ENCODE assay signal across 18 cellular contexts in genomic region chr3:115022835-115023398, GRCh38.
A peak's percentile ranks its signal among the peaks of the same experiment; 100 is the strongest.
DNase-seq lines count a peak whose midpoint lies in the region; ATAC-seq and TF ChIP-seq lines count a peak whose summit lies in the region.
"Had no signal": no experiment of that assay in that cellular context is flagged by ENCODE, and none has a peak within 500 bp of the region (broad histone marks: within the 10 kb centered on the region; RNA-seq: fewer than 3 reads in every experiment).

No MANE protein-coding gene starts in this region.

- H3K27ac ChIP-seq in PC-3 (ENCODE audit: low read length) (no peak overlapping the region), coronary artery (no peak overlapping the region)
- H3K27ac ChIP-seq: cardiac muscle cell, gastrocnemius medialis, psoas muscle, RWPE1, skin epidermis, stomach had no signal

- H3K4me1 Mint-ChIP-seq in memory B cell: peaks cover 13% of the 10 kb centered on the region

- DNase-seq in PC-3: peak; percentile 29
- DNase-seq in memory B cell (ENCODE audit: low spot score in 2 of 2): no peak
- DNase-seq in coronary artery (ENCODE audit: low spot score): no peak
- DNase-seq: gastrocnemius medialis; NCI-H1417 treated with DMSO at 0.1 percent for 48 hours; psoas muscle; stimulated activated CD4-positive, alpha-beta T cell treated with anti-CD3 and anti-CD28 coated beads, Interleukin-2, amount 100 ng/mL, for 48 hours; stomach had no signal

- H3K27me3 Mint-ChIP-seq in memory B cell: no peaks in the 10 kb centered on the region
- H3K27me3 Mint-ChIP-seq: type B pancreatic cell had no signal

- no peak overlapping the region for H2AFZ ChIP-seq in PC-3 (ENCODE audit: low read length)

- no peaks in the 10 kb centered on the region for H3K4me1 ChIP-seq in PC-3 (ENCODE audit: insufficient read depth, low read length)
- H3K4me1 ChIP-seq: psoas muscle had no signal

- TF ChIP-seq CTCF in PC-3 (conservative IDR thresholded peaks at IDR 0.05; ENCODE audit: low read depth, low read length) (no peak), coronary artery (IDR thresholded peaks at IDR 0.05) (no peak)

- ATAC-seq in GM18867 (IDR thresholded peaks at IDR 0.05; ENCODE audit: unreplicated experiment) (peak; percentile 67), GM21786 (IDR thresholded peaks at IDR 0.05; ENCODE audit: unreplicated experiment) (peak; percentile 58), PC-3 (peak; percentile 74), memory B cell (ENCODE audit: low read depth) (peak; percentile 32), GM21526 (IDR thresholded peaks at IDR 0.05; ENCODE audit: low FRiP score, unreplicated experiment) (no peak), GM19351 (IDR thresholded peaks at IDR 0.05; ENCODE audit: unreplicated experiment) (no peak)
- ATAC-seq: gastrocnemius medialis, psoas muscle had no signal

- peaks cover 6% of the 10 kb centered on the region for H3K36me3 Mint-ChIP-seq in memory B cell
- H3K36me3 Mint-ChIP-seq: type B pancreatic cell had no signal

- no peak overlapping the region for H3K9ac ChIP-seq in PC-3 (ENCODE audit: low read length)

- CTCF ChIA-PET in PC-3 (lab: Charles Lee): no interaction called here

- H3K27me3 ChIP-seq in PC-3 (ENCODE audit: low read length): no peaks in the 10 kb centered on the region
- H3K27me3 ChIP-seq: cardiac muscle cell, gastrocnemius medialis, stomach had no signal

- no peaks in the 10 kb centered on the region for H4K20me1 ChIP-seq in PC-3 (ENCODE audit: low read length)

- no peak overlapping the region for H3K27ac Mint-ChIP-seq in memory B cell
- H3K27ac Mint-ChIP-seq: activated T-helper 2 cell treated with anti-CD3 and anti-CD28 coated beads, Interferon-gamma antibody, Interleukin-2, Interleukin-4, amounts not matched to agents 10 μg/mL and 5 μg/mL and 100 μg/mL, durations not matched to agents 14 hours and 24 hours and 36 hours; type B pancreatic cell had no signal

- no peak overlapping the region for H3K4me3 Mint-ChIP-seq in memory B cell
- H3K4me3 Mint-ChIP-seq: neural crest cell, type B pancreatic cell had no signal

- no peaks in the 10 kb centered on the region for H3K9me3 Mint-ChIP-seq in memory B cell
- H3K9me3 Mint-ChIP-seq: activated T-helper 2 cell treated with anti-CD3 and anti-CD28 coated beads, Interferon-gamma antibody, Interleukin-2, Interleukin-4, amounts not matched to agents 10 μg/mL and 5 μg/mL and 100 μg/mL, durations not matched to agents 14 hours and 24 hours and 36 hours; neural crest cell; type B pancreatic cell had no signal

- POLR2A ChIA-PET in PC-3 (lab: Charles Lee; ENCODE audit: unreplicated experiment): no interaction called here

- no TSS peak for BruUV-seq in PC-3 (replicated peaks; lab: Mats Ljungman, UMichigan)

- H3K9me3 ChIP-seq in PC-3 (ENCODE audit: low read length): no peaks in the 10 kb centered on the region
- H3K9me3 ChIP-seq: gastrocnemius medialis, psoas muscle, stomach had no signal

- no peak overlapping the region for H3K4me2 ChIP-seq in PC-3 (ENCODE audit: low read length)

- no peaks in the 10 kb centered on the region for H3F3A ChIP-seq in PC-3 (ENCODE audit: low read length, unreplicated experiment)

- intact Hi-C loops in PC-3 (cut with micrococcal nuclease): loop anchor here (5.0 kb wide), 1 partner anchor 146 kb away; no protein-coding TSS in a partner anchor

- H3K4me3 ChIP-seq in PC-3 (ENCODE audit: low read length): no peak overlapping the region
- H3K4me3 ChIP-seq in coronary artery: no peak overlapping the region
- H3K4me3 ChIP-seq: cardiac muscle cell, gastrocnemius medialis, psoas muscle, skin epidermis, stomach had no signal

- no peaks in the 10 kb centered on the region for H3K79me2 ChIP-seq in PC-3 (ENCODE audit: low read length)

- no peaks in the 10 kb centered on the region for H3K9me2 ChIP-seq in PC-3 (replicated peaks; ENCODE audit: low read length)

- H3K36me3 ChIP-seq in PC-3 (ENCODE audit: low read depth, low read length): no peaks in the 10 kb centered on the region
- H3K36me3 ChIP-seq: cardiac muscle cell, gastrocnemius medialis, stomach had no signal

Comparison
In these comparisons a context has a peak if more than half of its experiments do, and no peak if none do; other contexts are left out.
1. ATAC-seq: peak in GM18867 (single experiment), GM21786 (single experiment), PC-3 (single experiment) and memory B cell (single experiment); none in GM21526 (single experiment) and GM19351 (single experiment).